In the genomic region with DNA sequence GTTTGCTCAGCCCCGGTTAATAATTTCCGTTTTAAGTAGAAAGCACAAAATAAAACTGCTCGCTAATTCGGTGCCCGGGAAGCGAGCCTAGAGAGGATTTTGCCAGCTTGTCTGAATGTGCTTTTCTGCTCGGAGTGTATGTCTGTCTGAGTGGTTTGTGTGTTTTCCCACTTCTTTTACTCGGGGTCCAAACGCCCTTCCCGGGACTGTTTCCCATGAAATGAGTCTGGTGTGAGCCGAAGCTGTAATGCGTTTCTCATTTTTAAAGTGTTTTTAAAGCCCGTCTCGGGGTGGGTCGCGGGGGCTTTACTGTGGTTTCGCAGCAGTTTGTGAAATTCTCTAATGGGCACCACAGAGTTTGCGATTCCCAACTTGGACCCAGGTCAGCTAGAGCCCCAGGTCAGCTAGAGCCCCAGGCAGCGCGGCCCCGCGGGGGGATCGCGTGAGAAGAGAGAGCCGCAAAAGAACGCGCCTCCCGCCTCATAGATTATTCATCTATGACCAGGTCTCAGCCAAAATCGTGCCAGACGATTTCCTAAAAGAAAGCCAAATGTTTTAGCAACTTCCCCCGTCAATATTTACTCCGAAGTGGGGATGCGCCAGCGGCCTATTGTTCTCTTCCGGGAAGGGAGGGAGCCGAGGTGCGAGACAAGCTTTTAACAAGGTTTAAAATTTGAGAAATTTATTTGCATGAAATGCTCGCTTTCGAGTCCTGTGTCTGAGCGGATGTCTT, we compare ENCODE assay signal across 10 cellular contexts. TPM values are rescaled to one million over a fixed set of nuclear protein-coding genes. Genes with fewer than 3 reads are reported as not detected.
A peak's percentile ranks its signal among the peaks of the same experiment; 100 is the strongest.
DNase-seq lines count a peak whose midpoint lies in the region; ATAC-seq and TF ChIP-seq lines count a peak whose summit lies in the region.
"Had no signal": no experiment of that assay in that cellular context is flagged by ENCODE, and none has a peak within 500 bp of the region (broad histone marks: within the 10 kb centered on the region; RNA-seq: fewer than 3 reads in every experiment).

No MANE protein-coding gene starts in this region.

- H3K9ac ChIP-seq in HUES48 (ENCODE audit: low read depth, low read length), result peak overlapping the region; percentile 89

- DNase-seq in NCI-H1417 (lab: John Stamatoyannopoulos, UW) (peak; percentile 29 to 93 (median 88)), NCI-H1417 treated with DMSO at 0.1 percent for 48 hours (lab: John Stamatoyannopoulos, UW) (no peak), mesothelial cell of epicardium (ENCODE audit: low spot score in 2 of 2, unreplicated experiment in 2 of 2) (no peak), right cardiac atrium (no peak), superior temporal gyrus (ENCODE audit: extremely low spot score) (no peak)
- no peak for DNase-seq in activated naive CD8-positive, alpha-beta T cell treated with anti-CD3 and anti-CD28 coated beads, Interleukin-2, amount 10 ng/mL, durations not matched to agents 7 days and 5 days
- DNase-seq: Karpas-422 had no signal

- H3K4me1 ChIP-seq in HUES48 (ENCODE audit: control insufficient read depth, insufficient read depth, low read length) (peaks cover 32% of the 10 kb centered on the region), right cardiac atrium (ENCODE audit: control insufficient read depth, insufficient read depth, low read length) (no peaks in the 10 kb centered on the region)

- H3K4me3 ChIP-seq in HUES48 (ENCODE audit: low read depth, low read length), result peak overlapping the region; percentile 88
- H3K4me3 ChIP-seq in right cardiac atrium (ENCODE audit: low read length), result no peak overlapping the region

- intact Hi-C loops in right cardiac atrium (cut with DNase I), result no loop called here

- peaks cover 21% of the 10 kb centered on the region for H3K4me1 Mint-ChIP-seq in activated naive CD8-positive, alpha-beta T cell treated with anti-CD3 and anti-CD28 coated beads, Interleukin-2, amount 10 ng/mL, durations not matched to agents 7 days and 5 days
- H3K4me1 Mint-ChIP-seq in mesothelial cell of epicardium, result peaks cover 6% of the 10 kb centered on the region

- H3K27me3 ChIP-seq in HUES48 (ENCODE audit: control insufficient read depth, insufficient read depth, low read length) (peaks cover 61% of the 10 kb centered on the region), right cardiac atrium (ENCODE audit: control insufficient read depth, insufficient read depth) (no peaks in the 10 kb centered on the region)

- no peak for TF ChIP-seq CTCF in mesothelial cell of epicardium (IDR thresholded peaks at IDR 0.05; ENCODE audit: unreplicated experiment)

- peaks cover 65% of the 10 kb centered on the region for H3K27me3 Mint-ChIP-seq in activated naive CD8-positive, alpha-beta T cell treated with anti-CD3 and anti-CD28 coated beads, Interleukin-2, amount 10 ng/mL, durations not matched to agents 7 days and 5 days
- H3K27me3 Mint-ChIP-seq in mesothelial cell of epicardium (ENCODE audit: low read depth), result peaks cover 79% of the 10 kb centered on the region

- peaks cover 38% of the 10 kb centered on the region for H3K36me3 ChIP-seq in HUES48 (ENCODE audit: control insufficient read depth, insufficient read depth, low read length)

- 8% methylated on average over 40 of the region's 40 CpGs for WGBS in right cardiac atrium

- no peak for ATAC-seq in activated naive CD8-positive, alpha-beta T cell treated with anti-CD3 and anti-CD28 coated beads, Interleukin-2, amount 10 ng/mL, durations not matched to agents 7 days and 5 days (ENCODE audit: low read depth)
- ATAC-seq in right cardiac atrium (no peak), HG02571 (IDR thresholded peaks at IDR 0.05; ENCODE audit: unreplicated experiment) (no peak)

- no peaks in the 10 kb centered on the region for H3K36me3 Mint-ChIP-seq in activated naive CD8-positive, alpha-beta T cell treated with anti-CD3 and anti-CD28 coated beads, Interleukin-2, amount 10 ng/mL, durations not matched to agents 7 days and 5 days
- H3K36me3 Mint-ChIP-seq in mesothelial cell of epicardium, result no peaks in the 10 kb centered on the region

- no peaks in the 10 kb centered on the region for H3K9me3 ChIP-seq in HUES48 (ENCODE audit: control insufficient read depth, insufficient read depth, low read length)
- H3K9me3 ChIP-seq in right cardiac atrium (ENCODE audit: control insufficient read depth, low read length), result no peaks in the 10 kb centered on the region

- peak overlapping the region; percentile 32 for H3K4me3 Mint-ChIP-seq in activated naive CD8-positive, alpha-beta T cell treated with anti-CD3 and anti-CD28 coated beads, Interleukin-2, amount 10 ng/mL, durations not matched to agents 7 days and 5 days
- peak overlapping the region; percentile 10 for H3K4me3 Mint-ChIP-seq in mesothelial cell of epicardium

- H3K27ac ChIP-seq in HUES48 (ENCODE audit: low read depth, low read length) (peak overlapping the region; percentile 98), right cardiac atrium (ENCODE audit: low read length) (no peak overlapping the region)

- peak overlapping the region; percentile 64 for H3K27ac Mint-ChIP-seq in activated naive CD8-positive, alpha-beta T cell treated with anti-CD3 and anti-CD28 coated beads, Interleukin-2, amount 10 ng/mL, durations not matched to agents 7 days and 5 days
- no peak overlapping the region for H3K27ac Mint-ChIP-seq in mesothelial cell of epicardium

- POLR2A ChIA-PET in activated naive CD8-positive, alpha-beta T cell treated with anti-CD3 and anti-CD28 coated beads, Interleukin-2, amount 10 ng/mL, durations not matched to agents 7 days and 5 days (lab: Charles Lee), result no interaction called here

- H3K9me3 Mint-ChIP-seq in activated naive CD8-positive, alpha-beta T cell treated with anti-CD3 and anti-CD28 coated beads, Interleukin-2, amount 10 ng/mL, durations not matched to agents 7 days and 5 days, result no peaks in the 10 kb centered on the region
- no peaks in the 10 kb centered on the region for H3K9me3 Mint-ChIP-seq in mesothelial cell of epicardium

RNA-seq across cellular contexts. Expression of a gene that starts 2.0 kb away (rescaled TPM):
- total RNA-seq in activated naive CD8-positive, alpha-beta T cell treated with anti-CD3 and anti-CD28 coated beads, Interleukin-2, amount 10 ng/mL, durations not matched to agents 7 days and 5 days, result not detected
- total RNA-seq in mesothelial cell of epicardium, result 0.47 TPM in 1 of 3 replicates, not detected in the others
- total RNA-seq in right cardiac atrium, result not detected
- not detected for polyA plus RNA-seq in right cardiac atrium
- total RNA-seq: myocyte had no signal

RNA-seq across cellular contexts. Expression of a gene that starts 12.0 kb away (rescaled TPM):
- not detected for total RNA-seq in activated naive CD8-positive, alpha-beta T cell treated with anti-CD3 and anti-CD28 coated beads, Interleukin-2, amount 10 ng/mL, durations not matched to agents 7 days and 5 days
- total RNA-seq in mesothelial cell of epicardium, result not detected in 3 replicates
- not detected for total RNA-seq in right cardiac atrium
- polyA plus RNA-seq in right cardiac atrium, result not detected
- total RNA-seq: myocyte had no signal

Comparison
In these comparisons a context has a peak if more than half of its experiments do, and no peak if none do; other contexts are left out.
1. DNase-seq: peak in NCI-H1417 (3 of 3); none in NCI-H1417 treated with DMSO at 0.1 percent for 48 hours (single experiment), activated naive CD8-positive, alpha-beta T cell treated with anti-CD3 and anti-CD28 coated beads, Interleukin-2, amount 10 ng/mL, durations not matched to agents 7 days and 5 days (single experiment), mesothelial cell of epicardium (0 of 2), right cardiac atrium (0 of 3) and superior temporal gyrus (single experiment).